Comparison of ENCODE assay signal across 8 cellular contexts in genomic region chr10:35378547-35379210, GRCh38.
DNase-seq lines count a peak whose midpoint lies in the region; ATAC-seq and TF ChIP-seq lines count a peak whose summit lies in the region.

No MANE protein-coding gene starts in this region.

- no peak for TF ChIP-seq CTCF in coronary artery (IDR thresholded peaks at IDR 0.05)
- TF ChIP-seq CTCF in RWPE1 (conservative IDR thresholded peaks at IDR 0.05; ENCODE audit: low read depth): no peak

- H3K4me3 Mint-ChIP-seq in stimulated activated effector memory CD8-positive, alpha-beta T cell treated with anti-CD3 and anti-CD28 coated beads, Interleukin-12 subunit alpha, Interleukin-12 subunit beta, amount 100 ng/mL, for 72 hours: peak overlapping the region; percentile 22

- H3K4me3 ChIP-seq in coronary artery: peak overlapping the region; percentile 3

- H3K27ac ChIP-seq in coronary artery (peak overlapping the region; percentile 6 to 71), RWPE1 (no peak overlapping the region)

- peak; percentile 45 for DNase-seq in activated CD4-positive, alpha-beta T cell treated with anti-CD3 and anti-CD28 coated beads for 48 hours
- DNase-seq in activated CD4-positive, alpha-beta T cell treated with anti-CD3 and anti-CD28 coated beads, Interleukin-2, amount 50 U/mL, for 4 hours: no peak
- DNase-seq in coronary artery (ENCODE audit: low spot score): no peak
- DNase-seq in stimulated activated effector memory CD8-positive, alpha-beta T cell treated with anti-CD3 and anti-CD28 coated beads, Interleukin-12 subunit alpha, Interleukin-12 subunit beta, amount 100 ng/mL, for 72 hours (ENCODE audit: low spot score in 2 of 2): no peak
- DNase-seq in NCI-H146 treated with DMSO at 0.1 percent for 48 hours (lab: John Stamatoyannopoulos, UW; ENCODE audit: unreplicated experiment): no peak
- no peak for DNase-seq in RWPE1 (ENCODE audit: low spot score)
- DNase-seq in NCI-H774 (lab: John Stamatoyannopoulos, UW): no peak

- H3K27ac Mint-ChIP-seq in stimulated activated effector memory CD8-positive, alpha-beta T cell treated with anti-CD3 and anti-CD28 coated beads, Interleukin-12 subunit alpha, Interleukin-12 subunit beta, amount 100 ng/mL, for 72 hours: peak overlapping the region; percentile 53

- CTCF ChIA-PET in RWPE1 (lab: Yijun Ruan, JAX): interaction anchor here (1.0 kb wide), 1 partner anchor 15 kb away, joined by 3 read pairs; no protein-coding TSS in a partner anchor

- POLR2A ChIA-PET in RWPE1 (lab: Yijun Ruan, JAX; ENCODE audit: low non-redundant PET): no interaction called here

- peak; percentile 39 for ATAC-seq in HG03354 (IDR thresholded peaks at IDR 0.05; ENCODE audit: poor library complexity, severe bottlenecking, unreplicated experiment)
- ATAC-seq in stimulated activated effector memory CD8-positive, alpha-beta T cell treated with anti-CD3 and anti-CD28 coated beads, Interleukin-12 subunit alpha, Interleukin-12 subunit beta, amount 100 ng/mL, for 72 hours: peak; percentile 71

- no peaks in the 10 kb centered on the region for H3K36me3 Mint-ChIP-seq in stimulated activated effector memory CD8-positive, alpha-beta T cell treated with anti-CD3 and anti-CD28 coated beads, Interleukin-12 subunit alpha, Interleukin-12 subunit beta, amount 100 ng/mL, for 72 hours

- peaks cover 72% of the 10 kb centered on the region for H3K4me1 Mint-ChIP-seq in stimulated activated effector memory CD8-positive, alpha-beta T cell treated with anti-CD3 and anti-CD28 coated beads, Interleukin-12 subunit alpha, Interleukin-12 subunit beta, amount 100 ng/mL, for 72 hours

- H3K9me3 Mint-ChIP-seq in stimulated activated effector memory CD8-positive, alpha-beta T cell treated with anti-CD3 and anti-CD28 coated beads, Interleukin-12 subunit alpha, Interleukin-12 subunit beta, amount 100 ng/mL, for 72 hours: no peaks in the 10 kb centered on the region
